7 cellular contexts compared by ENCODE assay signal in genomic region chr19:10112037-10112751, GRCh38. TPM values are rescaled to one million over a fixed set of nuclear protein-coding genes. Genes with fewer than 3 reads are reported as not detected.
DNase-seq lines count a peak whose midpoint lies in the region; ATAC-seq and TF ChIP-seq lines count a peak whose summit lies in the region.
"Had no signal": no experiment of that assay in that cellular context is flagged by ENCODE, and none has a peak within 500 bp of the region (broad histone marks: within the 10 kb centered on the region; RNA-seq: fewer than 3 reads in every experiment).

No MANE protein-coding gene starts in this region.

- CTCF ChIA-PET in PC-9 (lab: Charles Lee), result interaction anchor here (0.6 kb wide), 1 partner anchor 91 kb away, joined by 11 read pairs; no protein-coding TSS in a partner anchor

- H3K27me3 Mint-ChIP-seq in activated T-cell treated with anti-CD3 and anti-CD28 coated beads, Interleukin-2, amount 50 U/mL, for 4 hours (ENCODE audit: low read depth), result no peaks in the 10 kb centered on the region

- peak; percentile 27 to 47 for ATAC-seq in activated T-cell treated with anti-CD3 and anti-CD28 coated beads, Interleukin-2, amount 50 U/mL, for 4 hours
- ATAC-seq in HG03432 (IDR thresholded peaks at IDR 0.05; ENCODE audit: unreplicated experiment), result no peak

- peak overlapping the region; percentile 64 for H3K4me3 Mint-ChIP-seq in activated T-cell treated with anti-CD3 and anti-CD28 coated beads, Interleukin-2, amount 50 U/mL, for 4 hours

- H3K36me3 ChIP-seq in PC-9 (ENCODE audit: low read depth), result peaks cover 48% of the 10 kb centered on the region

- peaks cover 57% of the 10 kb centered on the region for H3K4me1 Mint-ChIP-seq in activated T-cell treated with anti-CD3 and anti-CD28 coated beads, Interleukin-2, amount 50 U/mL, for 4 hours (ENCODE audit: low read depth)

- peaks cover 8% of the 10 kb centered on the region for H3K4me1 ChIP-seq in PC-9 (replicated peaks; ENCODE audit: insufficient read depth)

- no TSS peak for BruUV-seq in PC-9 (replicated peaks; lab: Mats Ljungman, UMichigan)

- no peak for TF ChIP-seq CTCF in PC-9 (conservative IDR thresholded peaks at IDR 0.05)

- no peaks in the 10 kb centered on the region for H3K9me3 Mint-ChIP-seq in activated T-cell treated with anti-CD3 and anti-CD28 coated beads, Interleukin-2, amount 50 U/mL, for 4 hours

- intact Hi-C loops in PC-9 (cut with micrococcal nuclease; ENCODE audit: unreplicated experiment), result no loop called here

- POLR2A ChIA-PET in PC-9 (lab: Charles Lee; ENCODE audit: unreplicated experiment), result no interaction called here

- H3K4me3 ChIP-seq in PC-9, result no peak overlapping the region

- no peak overlapping the region for H3K27ac ChIP-seq in PC-9

- DNase-seq in M059J (ENCODE audit: low read depth) (peak; percentile 42), PC-9 (no peak), occipital lobe (lab: John Stamatoyannopoulos, UW) (no peak)
- DNase-seq in activated T-cell treated with anti-CD3 and anti-CD28 coated beads, Interleukin-2, amount 50 U/mL, for 4 hours, result peak; percentile 45
- peak; percentile 66 for DNase-seq in stimulated activated CD4-positive, alpha-beta T cell treated with anti-CD3 and anti-CD28 coated beads, Interleukin-1b, Interleukin-23, amount 100 ng/mL, for 48 hours
- DNase-seq: mammary epithelial cell had no signal

- peaks cover 91% of the 10 kb centered on the region for H3F3A ChIP-seq in PC-9 (ENCODE audit: insufficient read depth, low read depth)

- no peak overlapping the region for H2AFZ ChIP-seq in PC-9

- H3K9me2 ChIP-seq in PC-9 (ENCODE audit: insufficient read depth), result no peaks in the 10 kb centered on the region

- H4K20me1 ChIP-seq in PC-9 (ENCODE audit: insufficient read depth), result peaks cover 75% of the 10 kb centered on the region

- peaks cover 35% of the 10 kb centered on the region for H3K36me3 Mint-ChIP-seq in activated T-cell treated with anti-CD3 and anti-CD28 coated beads, Interleukin-2, amount 50 U/mL, for 4 hours (ENCODE audit: insufficient read depth)

- H3K9me3 ChIP-seq in PC-9 (ENCODE audit: insufficient read depth, low read depth), result no peaks in the 10 kb centered on the region

- H3K27me3 ChIP-seq in PC-9 (ENCODE audit: insufficient read depth, low read depth), result no peaks in the 10 kb centered on the region

- H3K79me2 ChIP-seq in PC-9 (ENCODE audit: low read depth), result peaks cover 26% of the 10 kb centered on the region

- H3K4me2 ChIP-seq in PC-9, result no peak overlapping the region

RNA-seq across cellular contexts. Expression of gene P2RY11, which starts 0.7 kb away (rescaled TPM):
- 0.96 and 6.5 TPM in 2 replicates for total RNA-seq in M059J (2014; rRNA removed; shearing (Covaris generic))
- 10 to 100 TPM; 74.8 to 87.5 (median 82.6) TPM for total RNA-seq in activated T-cell treated with anti-CD3 and anti-CD28 coated beads, Interleukin-2, amount 50 U/mL, for 4 hours
- total RNA-seq in PC-9 (2021), result 23.7 and 27.4 TPM in 2 replicates
- 3.9 TPM for total RNA-seq in occipital lobe

RNA-seq across cellular contexts. Expression of gene PPAN, which starts 6.0 kb away (rescaled TPM):
- total RNA-seq in M059J (2014; rRNA removed; shearing (Covaris generic)), result 20.9 and 25.0 TPM in 2 replicates
- 100 to 1,000 TPM; 479 to 497 (median 489) TPM for total RNA-seq in activated T-cell treated with anti-CD3 and anti-CD28 coated beads, Interleukin-2, amount 50 U/mL, for 4 hours
- total RNA-seq in PC-9 (2021) (38.4 and 41.0 TPM in 2 replicates), occipital lobe (18.1 TPM)

RNA-seq across cellular contexts. Expression of gene EIF3G, which starts 7.5 kb away (rescaled TPM):
- 261 and 266 TPM in 2 replicates for total RNA-seq in M059J (2014; rRNA removed; shearing (Covaris generic))
- total RNA-seq in activated T-cell treated with anti-CD3 and anti-CD28 coated beads, Interleukin-2, amount 50 U/mL, for 4 hours, result 100 to 1,000 TPM; 503 to 538 (median 523) TPM
- 195 and 234 TPM in 2 replicates for total RNA-seq in PC-9 (2021)
- 96.1 TPM for total RNA-seq in occipital lobe

RNA-seq across cellular contexts. Expression of gene ANGPTL6, which starts 9.7 kb away (rescaled TPM):
- total RNA-seq in M059J (2014; rRNA removed; shearing (Covaris generic)), result 0.25 TPM in 1 of 2 replicates, not detected in the other
- 10 to 100 TPM in 1 of 3 donors, 1 to 10 TPM in 2; 9.2 to 11.0 (median 9.2) TPM for total RNA-seq in activated T-cell treated with anti-CD3 and anti-CD28 coated beads, Interleukin-2, amount 50 U/mL, for 4 hours
- total RNA-seq in PC-9 (2021), result not detected in 2 replicates
- 0.47 TPM for total RNA-seq in occipital lobe
- total RNA-seq: mammary epithelial cell had no signal

RNA-seq across cellular contexts. Expression of gene SHFL, which starts 26.1 kb away (rescaled TPM):
- total RNA-seq in M059J (2014; rRNA removed; shearing (Covaris generic)), result 80.9 and 98.9 TPM in 2 replicates
- total RNA-seq in activated T-cell treated with anti-CD3 and anti-CD28 coated beads, Interleukin-2, amount 50 U/mL, for 4 hours, result 10 to 100 TPM; 20.1 to 26.8 (median 26.2) TPM
- total RNA-seq in PC-9 (2021) (25.6 and 30.6 TPM in 2 replicates), occipital lobe (5.0 TPM)

Comparison
In these comparisons a context has a peak if more than half of its experiments do, and no peak if none do; other contexts are left out.
1. DNase-seq: peak in M059J (single experiment), activated T-cell treated with anti-CD3 and anti-CD28 coated beads, Interleukin-2, amount 50 U/mL, for 4 hours (single experiment) and stimulated activated CD4-positive, alpha-beta T cell treated with anti-CD3 and anti-CD28 coated beads, Interleukin-1b, Interleukin-23, amount 100 ng/mL, for 48 hours (single experiment); none in PC-9 (0 of 2) and occipital lobe (single experiment).
2. RNA of gene PPAN, which starts 6.0 kb away (total RNA-seq): 479 to 497 TPM in activated T-cell treated with anti-CD3 and anti-CD28 coated beads, Interleukin-2, amount 50 U/mL, for 4 hours; 38.4 to 41.0 TPM in PC-9, 20.9 to 25.0 TPM in M059J and 18.1 TPM in occipital lobe (single experiment); every median in the first group is over 10 times any median in the second.